In the genomic region with DNA sequence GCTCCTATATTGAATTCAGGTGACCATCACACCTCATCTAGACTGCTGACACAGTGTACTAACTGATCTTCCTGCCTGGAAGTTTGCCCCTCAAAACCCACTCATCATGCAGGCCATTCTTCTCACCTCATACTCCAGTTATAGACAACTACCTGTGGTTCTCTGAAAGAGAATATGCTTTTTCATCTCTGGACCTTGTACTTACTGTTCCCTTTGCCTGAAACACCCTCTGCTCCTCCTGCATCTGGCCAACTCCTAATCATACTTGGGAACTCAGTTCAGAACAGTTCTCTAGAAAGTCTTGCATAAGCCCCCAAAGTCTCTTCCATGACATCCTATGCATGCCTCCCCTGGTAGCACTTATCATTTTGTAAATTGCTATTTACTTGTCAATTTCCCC, we compare ENCODE assay signal across 20 cellular contexts. TPM values are rescaled to one million over a fixed set of nuclear protein-coding genes. Genes with fewer than 3 reads are reported as not detected.
DNase-seq lines count a peak whose midpoint lies in the region; ATAC-seq and TF ChIP-seq lines count a peak whose summit lies in the region.
"Had no signal": no experiment of that assay in that cellular context is flagged by ENCODE, and none has a peak within 500 bp of the region (broad histone marks: within the 10 kb centered on the region; RNA-seq: fewer than 3 reads in every experiment).

No MANE protein-coding gene starts in this region.

- ATAC-seq in mucosa of descending colon (peak; percentile 63), GM19023 (IDR thresholded peaks at IDR 0.05; ENCODE audit: unreplicated experiment) (no peak)
- ATAC-seq: A549, GM12878 had no signal

- H3K27me3 ChIP-seq in transverse colon, result no peaks in the 10 kb centered on the region
- H3K27me3 ChIP-seq: BE2C; BLaER1 treated with 17β-estradiol and CSF1 and Interleukin-3, amounts not matched to agents 10 nM and 100 nM had no signal

- DNase-seq in mucosa of descending colon, result no peak
- DNase-seq in transverse colon, result no peak
- no peak for DNase-seq in NCI-H2081 treated with DMSO at 0.1 percent for 48 hours (lab: John Stamatoyannopoulos, UW)
- DNase-seq in effector CD4-positive, alpha-beta T cell, result no peak
- DNase-seq: ACHN; AML-193; BE2C; CD4-positive, alpha-beta T cell; CD8-positive, alpha-beta memory T cell; DMS153; DND-41; GM23248; H7; HCEC 1CT had no signal

- intact Hi-C loops in mucosa of descending colon (cut with DNase I, micrococcal nuclease), result no loop called here
- intact Hi-C loops in transverse colon (cut with DNase I; ENCODE audit: low total_unique reads), result no loop called here

- TF ChIP-seq POLR2A in transverse colon (IDR thresholded peaks at IDR 0.05), result no peak

- peak overlapping the region; percentile 77 for H3K27ac ChIP-seq in VCaP
- H3K27ac ChIP-seq in transverse colon, result peak overlapping the region; percentile 46 to 66 (median 60)
- H3K27ac ChIP-seq: A549; BLaER1 treated with 17β-estradiol and CSF1 and Interleukin-3, amounts not matched to agents 10 nM and 100 nM; GM23248 had no signal

- H3K9me3 ChIP-seq in mucosa of descending colon, result no peaks in the 10 kb centered on the region
- no peaks in the 10 kb centered on the region for H3K9me3 ChIP-seq in transverse colon
- H3K9me3 ChIP-seq: A549; BE2C; BLaER1 treated with 17β-estradiol and CSF1 and Interleukin-3, amounts not matched to agents 10 nM and 100 nM had no signal

- TF ChIP-seq CTCF in VCaP (conservative IDR thresholded peaks at IDR 0.05) (no peak), mucosa of descending colon (IDR thresholded peaks at IDR 0.05) (no peak), transverse colon (IDR thresholded peaks at IDR 0.05) (no peak)

- H3K36me3 ChIP-seq in mucosa of descending colon (ENCODE audit: low read depth), result no peaks in the 10 kb centered on the region
- H3K36me3 ChIP-seq in transverse colon, result peaks cover 0 to 34% (median 0%) of the 10 kb centered on the region in 4 donors
- H3K36me3 ChIP-seq: BE2C had no signal

- H3K4me3 ChIP-seq in mucosa of descending colon (no peak overlapping the region), transverse colon (no peak overlapping the region)
- H3K4me3 ChIP-seq: A549; BLaER1 treated with 17β-estradiol and CSF1 and Interleukin-3, amounts not matched to agents 10 nM and 100 nM; GM12878; GM23248 had no signal

- H3K4me1 ChIP-seq in mucosa of descending colon (ENCODE audit: low read depth) (peaks cover 5% of the 10 kb centered on the region), transverse colon (peaks cover 0 to 35% (median 14%) of the 10 kb centered on the region in 4 donors)
- H3K4me1 ChIP-seq: A549; BLaER1 treated with 17β-estradiol and CSF1 and Interleukin-3, amounts not matched to agents 10 nM and 100 nM had no signal

- in situ Hi-C loops in transverse colon (cut with MboI; ENCODE audit: low pct_ligation_motif_present in 1 of 4, low pct_unique_long_range_greater_than_20kb in 1 of 4, low sequenced_read_pairs in 3 of 4), result no loop called here

- TF ChIP-seq EP300 in transverse colon (IDR thresholded peaks at IDR 0.05; ENCODE audit: low read depth), result no peak

RNA-seq across cellular contexts. Expression of a gene that starts 28.2 kb away (rescaled TPM):
- total RNA-seq in mucosa of descending colon, result under 1 TPM; 0.28 to 0.46 (median 0.34) TPM
- total RNA-seq in transverse colon, result under 1 TPM in 3 of 4 donors, not detected in 1; 0.27 to 0.64 (median 0.40) TPM
- total RNA-seq: CD4-positive, alpha-beta T cell; CD8-positive, alpha-beta memory T cell; GM12878; H1 had no signal

RNA-seq across cellular contexts. Expression of a gene that starts 58.6 kb away (rescaled TPM):
- total RNA-seq in mucosa of descending colon (10 to 100 TPM in 2 of 3 donors, 1 to 10 TPM in 1; 8.3 to 12.2 (median 12.0) TPM), transverse colon (10 to 100 TPM in 1 of 4 donors, 1 to 10 TPM in 3; 2.6 to 10.1 (median 8.3) TPM)
